ENCODE assay signal across 8 cellular contexts in the genomic region with DNA sequence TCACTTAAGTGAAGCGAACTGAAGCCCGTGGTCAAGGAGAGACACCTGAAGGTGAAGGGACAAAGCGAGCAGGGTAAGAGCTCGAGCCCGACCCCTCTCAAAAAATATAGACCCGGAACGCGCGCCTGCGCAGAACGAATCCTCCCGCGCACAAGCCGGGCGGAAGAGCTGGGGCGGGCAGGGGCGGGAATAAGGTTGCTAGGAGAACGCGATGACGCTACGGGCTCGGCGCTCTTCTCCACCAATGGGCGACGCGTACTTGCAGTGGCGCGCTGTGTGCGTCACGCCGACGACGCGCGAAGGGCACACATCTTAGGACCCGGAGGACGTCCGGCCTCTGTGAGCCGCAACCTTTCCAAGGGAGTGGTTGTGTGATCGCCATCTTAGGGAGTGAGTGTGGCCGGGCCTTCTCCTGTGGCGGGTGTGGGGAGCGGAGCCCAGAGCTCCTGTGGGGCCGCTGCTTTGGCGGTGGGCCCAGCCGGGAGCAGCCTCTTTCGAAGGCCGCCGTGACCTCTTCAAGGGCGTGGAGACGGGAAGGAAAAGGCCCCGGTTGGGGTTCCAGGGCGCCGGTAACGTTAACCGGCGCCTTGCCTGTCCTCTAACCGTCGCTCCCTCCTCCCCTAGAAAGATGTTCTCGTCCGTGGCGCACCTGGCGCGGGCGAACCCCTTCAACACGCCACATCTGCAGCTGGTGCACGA. TPM values are rescaled to one million over a fixed set of nuclear protein-coding genes. Genes with fewer than 3 reads are reported as not detected.
A peak's percentile ranks its signal among the peaks of the same experiment; 100 is the strongest.
DNase-seq lines count a peak whose midpoint lies in the region; ATAC-seq and TF ChIP-seq lines count a peak whose summit lies in the region.

A gene (plus strand): TSS at position 336 of the 699 bp plus-strand sequence. CDS start 293 bp downstream, at position 629.

- H3K4me3 ChIP-seq in dorsolateral prefrontal cortex = peak within 1 kb of the TSS; percentile 69 to 100 (median 97)
- peak within 1 kb of the TSS; percentile 95 to 98 (median 95) for H3K4me3 ChIP-seq in right lobe of liver

- H3K9me3 ChIP-seq in right lobe of liver = no peaks in the 10 kb centered on the region

- no peaks in the 10 kb centered on the region for H3K9me3 Mint-ChIP-seq in activated CD4-positive, alpha-beta memory T cell treated with anti-CD3 and anti-CD28 coated beads for 36 hours

- H3K36me3 ChIP-seq in right lobe of liver = peaks cover 12 to 29% (median 18%) of the 10 kb centered on the region in 4 donors

- WGBS in right lobe of liver (ENCODE audit: insufficient coverage, low coverage, low lambda C conversion rate, missing lambda C conversion rate) = 0% methylated on average over 11 of the region's 67 CpGs

- TF ChIP-seq POLR2A in right lobe of liver (IDR thresholded peaks at IDR 0.05) = peak; percentile 97

- H3K27me3 ChIP-seq in dorsolateral prefrontal cortex (no peaks in the 10 kb centered on the region), right lobe of liver (no peaks in the 10 kb centered on the region)

- POLR2A ChIA-PET in activated CD4-positive, alpha-beta memory T cell treated with anti-CD3 and anti-CD28 coated beads for 36 hours (lab: Charles Lee) = interaction anchor here (0.6 to 5.5 kb wide), 14 partner anchors 9 to 148 kb away, joined by 3 to 40 read pairs (median 4); a partner anchor contains a TSS

- intact Hi-C loops in activated CD4-positive, alpha-beta memory T cell treated with anti-CD3 and anti-CD28 coated beads for 36 hours (cut with micrococcal nuclease) = loop anchor here (1.0 to 5.0 kb wide), 6 partner anchors 27 to 1545 kb away; a partner anchor contains a TSS
- intact Hi-C loops in dorsolateral prefrontal cortex (cut with DNase I) (loop anchor here (2.0 kb wide), 1 partner anchor 51 kb away; a partner anchor contains a TSS), right lobe of liver (cut with DNase I) (no loop called here)

- H3K4me1 Mint-ChIP-seq in activated CD4-positive, alpha-beta memory T cell treated with anti-CD3 and anti-CD28 coated beads for 36 hours (ENCODE audit: low read depth) = peaks cover 29% of the 10 kb centered on the region

- ATAC-seq in GM19438 (IDR thresholded peaks at IDR 0.05; ENCODE audit: low read depth, unreplicated experiment) (peak; percentile 99), HG03575 (IDR thresholded peaks at IDR 0.05; ENCODE audit: extremely low read depth, insufficient number of reproducible peaks, low FRiP score, unreplicated experiment) (peak; percentile 93), right lobe of liver (peak; percentile 97 to 99 (median 98))

- H3K36me3 Mint-ChIP-seq in activated CD4-positive, alpha-beta memory T cell treated with anti-CD3 and anti-CD28 coated beads for 36 hours = peaks cover 36% of the 10 kb centered on the region

- no peaks in the 10 kb centered on the region for H3K27me3 Mint-ChIP-seq in activated CD4-positive, alpha-beta memory T cell treated with anti-CD3 and anti-CD28 coated beads for 36 hours

- peak in 18 of 56 donors; percentile 1 to 32 (median 17) for TF ChIP-seq CTCF in dorsolateral prefrontal cortex (IDR thresholded peaks at IDR 0.05 in 54 of 56, conservative IDR thresholded peaks at IDR 0.05 in 2 of 56; ENCODE audit: low read depth in 1 of 56, partially characterized antibody in 56 of 56)
- no peak for TF ChIP-seq CTCF in right lobe of liver (IDR thresholded peaks at IDR 0.05)

- H3K4me1 ChIP-seq in right lobe of liver = peaks cover 0 to 12% (median 5%) of the 10 kb centered on the region in 4 donors

- H3K27ac ChIP-seq in dorsolateral prefrontal cortex (peak within 1 kb of the TSS; percentile 71 to 100 (median 97)), right lobe of liver (peak within 1 kb of the TSS; percentile 99 to 100 (median 99))

- peak; percentile 99 for DNase-seq in CD1c-positive myeloid dendritic cell (ENCODE audit: extremely low spot score)
- DNase-seq in NCI-H82 treated with DMSO at 0.1 percent for 48 hours (lab: John Stamatoyannopoulos, UW; ENCODE audit: unreplicated experiment) = peak; percentile 95
- peak; percentile 96 for DNase-seq in activated CD4-positive, alpha-beta memory T cell treated with anti-CD3 and anti-CD28 coated beads for 36 hours
- DNase-seq in dorsolateral prefrontal cortex = peak; percentile 92 to 99 (median 97)
- peak; percentile 96 to 98 (median 98) for DNase-seq in right lobe of liver
- DNase-seq in stimulated activated CD4-positive, alpha-beta T cell treated with anti-CD3 and anti-CD28 coated beads, Interleukin-4, amount 100 ng/mL, for 4 hours = peak; percentile 92 to 95

- peak within 1 kb of the TSS; percentile 97 for H3K27ac Mint-ChIP-seq in activated CD4-positive, alpha-beta memory T cell treated with anti-CD3 and anti-CD28 coated beads for 36 hours

- H3K4me3 Mint-ChIP-seq in activated CD4-positive, alpha-beta memory T cell treated with anti-CD3 and anti-CD28 coated beads for 36 hours = peak within 1 kb of the TSS; percentile 91

- CTCF ChIA-PET in activated CD4-positive, alpha-beta memory T cell treated with anti-CD3 and anti-CD28 coated beads for 36 hours (lab: Charles Lee) = interaction anchor here (0.7 to 5.1 kb wide), 8 partner anchors 27 to 77 kb away, joined by 3 to 42 read pairs (median 4); no protein-coding TSS in a partner anchor

RNA-seq across cellular contexts. Expression of the gene that starts here (rescaled TPM):
- 100 to 1,000 TPM; 584 to 620 TPM for total RNA-seq in activated CD4-positive, alpha-beta memory T cell treated with anti-CD3 and anti-CD28 coated beads for 36 hours
- total RNA-seq in dorsolateral prefrontal cortex (100 to 1,000 TPM; 217 to 466 (median 347) TPM), right lobe of liver (100 to 1,000 TPM; 257 to 421 (median 267) TPM)

Comparison
In these comparisons a context has a peak if more than half of its experiments do, and no peak if none do; other contexts are left out.
1. Peak in every context shown above with its lines: DNase-seq, ATAC-seq, H3K4me3 ChIP-seq and H3K27ac ChIP-seq.
2. intact Hi-C loops: an anchor here in activated CD4-positive, alpha-beta memory T cell treated with anti-CD3 and anti-CD28 coated beads for 36 hours (1.0 to 5.0 kb wide) and dorsolateral prefrontal cortex (2.0 kb wide); none called in right lobe of liver.